ENCODE assay signal across 14 cellular contexts in genomic region chr2:98458207-98458606, GRCh38. TPM values are rescaled to one million over a fixed set of nuclear protein-coding genes. Genes with fewer than 3 reads are reported as not detected.
DNase-seq lines count a peak whose midpoint lies in the region; ATAC-seq, FAIRE-seq and TF ChIP-seq lines count a peak whose summit lies in the region.
"Had no signal": no experiment of that assay in that cellular context is flagged by ENCODE, and none has a peak within 500 bp of the region (broad histone marks: within the 10 kb centered on the region; RNA-seq: fewer than 3 reads in every experiment).

No MANE protein-coding gene starts in this region.

- peak overlapping the region; percentile 97 for H3K27ac Mint-ChIP-seq in T-helper 17 cell

- ATAC-seq in T-helper 17 cell (peak; percentile 46), body of pancreas (no peak)
- ATAC-seq: pancreas had no signal

- peak overlapping the region; percentile 61 for H3K4me3 Mint-ChIP-seq in T-helper 17 cell

- H3K36me3 ChIP-seq in bronchial epithelial cell (ENCODE audit: control insufficient read depth, insufficient read depth, low read length), result peaks cover 1% of the 10 kb centered on the region
- no peaks in the 10 kb centered on the region for H3K36me3 ChIP-seq in skeletal muscle satellite cell (ENCODE audit: insufficient read depth, low read length)
- no peaks in the 10 kb centered on the region for H3K36me3 ChIP-seq in body of pancreas (replicated peaks in 1 of 2; ENCODE audit: insufficient read depth in 1 of 2, low read depth in 2 of 2)
- H3K36me3 ChIP-seq: pancreas had no signal

- intact Hi-C loops in body of pancreas (cut with DNase I), result no loop called here

- TF ChIP-seq CTCF in bronchial epithelial cell (IDR thresholded peaks at IDR 0.05; ENCODE audit: insufficient read depth, low read length, severe bottlenecking) (no peak), body of pancreas (IDR thresholded peaks at IDR 0.05) (no peak)

- DNase-seq in activated CD4-positive, alpha-beta T cell treated with anti-CD3 and anti-CD28 coated beads for 4 hours, result peak; percentile 48 to 49
- DNase-seq in activated CD4-positive, alpha-beta T cell treated with anti-CD3 and anti-CD28 coated beads, Interleukin-2, amount 50 U/mL, for 48 hours, result no peak
- DNase-seq in T-helper 17 cell, result no peak
- DNase-seq in bronchial epithelial cell (ENCODE audit: low read depth), result peak; percentile 65
- no peak for DNase-seq in body of pancreas
- DNase-seq in AG08395 (ENCODE audit: low spot score), result no peak
- DNase-seq in Kasumi-1 (lab: John Stamatoyannopoulos, UW), result no peak
- DNase-seq: ACHN, amniotic stem cell, kidney, NCI-H2081 treated with DMSO at 0.1 percent for 48 hours, pancreas had no signal

- no peaks in the 10 kb centered on the region for H3K9me3 ChIP-seq in T-helper 17 cell (ENCODE audit: control insufficient read depth, low read length, poor library complexity, severe bottlenecking)
- H3K9me3 ChIP-seq in skeletal muscle satellite cell (replicated peaks; ENCODE audit: low read length), result no peaks in the 10 kb centered on the region
- H3K9me3 ChIP-seq in body of pancreas, result no peaks in the 10 kb centered on the region
- H3K9me3 ChIP-seq: pancreas, tibial nerve had no signal

- no peaks in the 10 kb centered on the region for H3K36me3 Mint-ChIP-seq in T-helper 17 cell (ENCODE audit: low read depth)

- no peak overlapping the region for H3K4me2 ChIP-seq in skeletal muscle satellite cell (ENCODE audit: low read length)

- 85 to 95% methylated on average over 4 of the region's 4 CpGs for whole genome bisulfite sequencing in body of pancreas, 2 donors

- FAIRE-seq in bronchial epithelial cell (lab: Jason Lieb, UNC), result no peak
- FAIRE-seq: kidney, pancreas had no signal

- H3K4me3 ChIP-seq in bronchial epithelial cell (ENCODE audit: low read depth, low read length), result no peak overlapping the region
- H3K4me3 ChIP-seq in skeletal muscle satellite cell (ENCODE audit: low read length), result no peak overlapping the region
- no peak overlapping the region for H3K4me3 ChIP-seq in body of pancreas
- H3K4me3 ChIP-seq: pancreas, tibial nerve had no signal

- H3K27me3 ChIP-seq in bronchial epithelial cell (ENCODE audit: control insufficient read depth, insufficient read depth, low read length), result no peaks in the 10 kb centered on the region
- no peaks in the 10 kb centered on the region for H3K27me3 ChIP-seq in skeletal muscle satellite cell (ENCODE audit: control insufficient read depth, insufficient read depth, low read length)
- H3K27me3 ChIP-seq in body of pancreas, result no peaks in the 10 kb centered on the region
- H3K27me3 ChIP-seq: pancreas, tibial nerve had no signal

- peaks cover 77% of the 10 kb centered on the region for H3K4me1 Mint-ChIP-seq in T-helper 17 cell

- no peak for TF ChIP-seq POLR2A in body of pancreas (IDR thresholded peaks at IDR 0.05)

- peaks cover 31% of the 10 kb centered on the region for H3K4me1 ChIP-seq in skeletal muscle satellite cell (ENCODE audit: control insufficient read depth, insufficient read depth, low read length)
- H3K4me1 ChIP-seq in body of pancreas, result peaks cover 10% of the 10 kb centered on the region

- no peaks in the 10 kb centered on the region for H3K27me3 Mint-ChIP-seq in T-helper 17 cell

- H3K9ac ChIP-seq in skeletal muscle satellite cell (ENCODE audit: low read depth, low read length), result peak overlapping the region; percentile 50

- no peak overlapping the region for H3K27ac ChIP-seq in body of pancreas
- H3K27ac ChIP-seq: pancreas, tibial nerve had no signal

RNA-seq across cellular contexts. Expression of gene INPP4A, which starts 13.5 kb away (rescaled TPM):
- total RNA-seq in T-helper 17 cell (100 to 1,000 TPM; 109 to 110 TPM), bronchial epithelial cell (18.2 and 23.8 TPM in 2 replicates), body of pancreas (10 to 100 TPM; 10.9 to 12.2 TPM)
- total RNA-seq in skeletal muscle satellite cell (2012; rRNA removed), result 13.8 and 17.7 TPM in 2 replicates

Comparison
In these comparisons a context has a peak if more than half of its experiments do, and no peak if none do; other contexts are left out.
1. DNase-seq: peak in activated CD4-positive, alpha-beta T cell treated with anti-CD3 and anti-CD28 coated beads for 4 hours (2 of 2) and bronchial epithelial cell (single experiment); none in activated CD4-positive, alpha-beta T cell treated with anti-CD3 and anti-CD28 coated beads, Interleukin-2, amount 50 U/mL, for 48 hours (0 of 2), T-helper 17 cell (0 of 3), body of pancreas (0 of 4), AG08395 (single experiment) and Kasumi-1 (0 of 2).